In the genomic region with DNA sequence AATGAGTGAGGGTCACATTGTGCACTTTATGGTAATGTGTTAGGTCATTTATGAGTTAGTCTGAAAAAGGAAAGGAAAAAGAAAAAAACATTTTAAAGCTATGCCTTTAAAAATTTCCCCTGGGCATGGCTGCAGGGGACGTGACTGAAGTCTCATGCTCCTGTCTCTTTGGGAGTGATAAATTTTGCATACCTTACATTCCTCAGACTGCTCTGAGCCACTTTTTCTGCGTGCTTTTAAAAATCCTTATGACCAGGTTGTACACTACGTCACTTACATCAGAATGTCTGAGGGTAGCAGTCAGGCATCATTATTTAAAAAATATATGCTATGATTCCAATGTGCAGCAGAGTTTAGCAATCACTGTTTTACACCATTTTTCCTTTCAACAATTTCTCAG, we compare ENCODE assay signal across 16 cellular contexts.
DNase-seq lines count a peak whose midpoint lies in the region; ATAC-seq, FAIRE-seq and TF ChIP-seq lines count a peak whose summit lies in the region.
"Had no signal": no experiment of that assay in that cellular context is flagged by ENCODE, and none has a peak within 500 bp of the region (broad histone marks: within the 10 kb centered on the region; RNA-seq: fewer than 3 reads in every experiment).

No MANE protein-coding gene starts in this region.

- no peaks in the 10 kb centered on the region for H3F3A ChIP-seq in SK-N-SH (replicated peaks; ENCODE audit: insufficient read depth)

- DNase-seq in HepG2 (ENCODE audit: low spot score): no peak
- DNase-seq in right lobe of liver: no peak
- no peak for DNase-seq in SK-N-SH
- DNase-seq in fibroblast of villous mesenchyme (ENCODE audit: low read depth): peak; percentile 20
- peak; percentile 43 for DNase-seq in urothelium cell line (ENCODE audit: low spot score)
- no peak for DNase-seq in heart right ventricle
- DNase-seq in activated CD8-positive, alpha-beta memory T cell treated with anti-CD3 and anti-CD28 coated beads, Interleukin-2, amount 50 U/mL, for 4 hours: no peak
- DNase-seq: activated CD8-positive, alpha-beta memory T cell treated with anti-CD3 and anti-CD28 coated beads, Interleukin-2, amount 10 ng/mL, durations not matched to agents 7 days and 5 days; activated naive CD4-positive, alpha-beta T cell treated with anti-CD3 and anti-CD28 coated beads for 36 hours; COR-L47; MV-4-11; NCI-H2171; occipital lobe had no signal

- TF ChIP-seq POLR2A in HepG2 (IDR thresholded peaks at IDR 0.05; ENCODE audit: insufficient read depth in 1 of 2, low read depth in 2 of 2, low read length in 2 of 2): no peak
- no peak for TF ChIP-seq POLR2A in right lobe of liver (IDR thresholded peaks at IDR 0.05)

- no TSS peak for BruUV-seq in HepG2 (replicated peaks; lab: Mats Ljungman, UMichigan)

- H3K4me1 ChIP-seq in HepG2 (ENCODE audit: insufficient read depth, low read length) (no peaks in the 10 kb centered on the region), right lobe of liver (no peaks in the 10 kb centered on the region), SK-N-SH (ENCODE audit: control insufficient read depth in 1 of 2, insufficient read depth in 2 of 2, low read depth in 1 of 2, low read length in 1 of 2) (peaks cover 0 to 3% of the 10 kb centered on the region in 2 experiments; a peak in 1 of 4 replicates), heart right ventricle (no peaks in the 10 kb centered on the region)

- H3K27me3 ChIP-seq in HepG2 (ENCODE audit: control insufficient read depth in 1 of 2, insufficient read depth in 2 of 2, low read length in 2 of 2) (no peaks in the 10 kb centered on the region), right lobe of liver (no peaks in the 10 kb centered on the region), SK-N-SH (ENCODE audit: insufficient read depth) (no peaks in the 10 kb centered on the region), heart right ventricle (no peaks in the 10 kb centered on the region)

- intact Hi-C loops in HepG2 (cut with micrococcal nuclease; ENCODE audit: unreplicated experiment) (no loop called here), right lobe of liver (cut with DNase I) (no loop called here), heart right ventricle (cut with DNase I) (no loop called here)

- no peak overlapping the region for H3K4me3 ChIP-seq in HepG2 (replicated peaks in 1 of 3; ENCODE audit: insufficient read depth in 1 of 3, low read depth in 2 of 3, low read length in 3 of 3)
- H3K4me3 ChIP-seq in right lobe of liver: no peak overlapping the region
- no peak overlapping the region for H3K4me3 ChIP-seq in SK-N-SH (ENCODE audit: low read depth in 2 of 2, low read length in 1 of 2)
- no peak overlapping the region for H3K4me3 ChIP-seq in fibroblast of villous mesenchyme (ENCODE audit: low read depth, low read length)
- no peak overlapping the region for H3K4me3 ChIP-seq in heart right ventricle

- FAIRE-seq in HepG2 (lab: Jason Lieb, UNC) (no peak), urothelium cell line (lab: Jason Lieb, UNC) (no peak)
- FAIRE-seq: A204.1 had no signal

- no peak for TF ChIP-seq EP300 in HepG2 (IDR thresholded peaks at IDR 0.05; ENCODE audit: low read depth in 2 of 2, low read length in 2 of 2)
- no peak for TF ChIP-seq EP300 in HepG2 (CRISPR knock-in tag; IDR thresholded peaks at IDR 0.05; ENCODE audit: borderline replicate concordance)
- no peak for TF ChIP-seq EP300 in SK-N-SH (IDR thresholded peaks at IDR 0.05; ENCODE audit: borderline replicate concordance in 1 of 2, low read depth in 1 of 2, low read length in 1 of 2)

- H4K20me1 ChIP-seq in HepG2 (ENCODE audit: insufficient read depth, low read length) (no peaks in the 10 kb centered on the region), SK-N-SH (ENCODE audit: insufficient read depth) (no peaks in the 10 kb centered on the region)

- H2AFZ ChIP-seq in HepG2 (ENCODE audit: low read length) (no peak overlapping the region), SK-N-SH (ENCODE audit: low read depth) (0 out of 2 replicates have a peak overlapping the region, but pooled peaks have one; percentile 18)

- 2% methylated on average over 3 of the region's 3 CpGs for WGBS in HepG2 (ENCODE audit: low lambda C conversion rate)
- 38% methylated on average over 3 of the region's 3 CpGs for WGBS in right lobe of liver (ENCODE audit: insufficient coverage, low coverage, low lambda C conversion rate, missing lambda C conversion rate)
- 33% methylated on average over 3 of the region's 3 CpGs for WGBS in SK-N-SH (ENCODE audit: low lambda C conversion rate)
- 43 to 45% methylated on average over 3 of the region's 3 CpGs for WGBS in heart right ventricle, 2 donors

- in situ Hi-C loops in HepG2 (cut with HindIII; ENCODE audit: extremely low pct_ligation_motif_present, low pct_unique_long_range_greater_than_20kb): no loop called here

- no peaks in the 10 kb centered on the region for H3K9me2 ChIP-seq in SK-N-SH

- no peak overlapping the region for H3K27ac ChIP-seq in HepG2 (ENCODE audit: extremely low read length, insufficient read depth, low read length)
- H3K27ac ChIP-seq in right lobe of liver: no peak overlapping the region
- peak overlapping the region in 1 of 2 experiments; percentile 37; a peak in 2 of 4 replicates for H3K27ac ChIP-seq in SK-N-SH (ENCODE audit: low read depth in 2 of 2, low read length in 1 of 2)
- H3K27ac ChIP-seq in heart right ventricle: no peak overlapping the region

- POLR2A ChIA-PET in HepG2 (lab: Yijun Ruan, JAX) (no interaction called here), SK-N-SH (lab: Yijun Ruan, JAX) (no interaction called here)

- H3K4me2 ChIP-seq in HepG2 (ENCODE audit: low read depth, low read length) (no peak overlapping the region), SK-N-SH (no peak overlapping the region)

- H3K36me3 ChIP-seq in HepG2 (replicated peaks in 1 of 2; ENCODE audit: control insufficient read depth in 1 of 2, insufficient read depth in 2 of 2, low read length in 2 of 2) (no peaks in the 10 kb centered on the region), right lobe of liver (no peaks in the 10 kb centered on the region), SK-N-SH (replicated peaks in 1 of 2; ENCODE audit: control insufficient read depth in 1 of 2, insufficient read depth in 2 of 2, low read length in 1 of 2) (no peaks in the 10 kb centered on the region), heart right ventricle (no peaks in the 10 kb centered on the region)

- ATAC-seq in HepG2 (no peak), right lobe of liver (no peak), heart right ventricle (no peak), HG02981 (IDR thresholded peaks at IDR 0.05; ENCODE audit: unreplicated experiment) (no peak)
- ATAC-seq: activated CD8-positive, alpha-beta memory T cell treated with anti-CD3 and anti-CD28 coated beads, Interleukin-2, amount 10 ng/mL, durations not matched to agents 7 days and 5 days; WTC11 had no signal

- H3K9ac ChIP-seq in HepG2 (ENCODE audit: insufficient read depth, low read depth, low read length): no peak overlapping the region
- peak overlapping the region; percentile 21; the same call in 1 of the 2 replicates for H3K9ac ChIP-seq in SK-N-SH

- H3K79me2 ChIP-seq in HepG2 (ENCODE audit: insufficient read depth, low read length): no peaks in the 10 kb centered on the region
- H3K79me2 ChIP-seq in SK-N-SH (ENCODE audit: insufficient read depth): no peaks in the 10 kb centered on the region

- no peak for TF ChIP-seq RAD21 in HepG2 (CRISPR knock-in tag; IDR thresholded peaks at IDR 0.05)
- TF ChIP-seq RAD21 in SK-N-SH (IDR thresholded peaks at IDR 0.05; ENCODE audit: low read length): no peak

- CTCF ChIA-PET in HepG2 (lab: Yijun Ruan, JAX; ENCODE audit: low intra/inter-chr PET ratio, low total read pairs) (no interaction called here), SK-N-SH (lab: Yijun Ruan, JAX) (no interaction called here)

- TF ChIP-seq CTCF in HepG2 (CRISPR knock-in tag; IDR thresholded peaks at IDR 0.05) (no peak), right lobe of liver (IDR thresholded peaks at IDR 0.05) (no peak), SK-N-SH (IDR thresholded peaks at IDR 0.05) (no peak), fibroblast of villous mesenchyme (IDR thresholded peaks at IDR 0.05; ENCODE audit: insufficient read depth, low read depth, low read length) (no peak), heart right ventricle (IDR thresholded peaks at IDR 0.05) (no peak)

- H3K9me3 ChIP-seq in HepG2 (ENCODE audit: low read length) (no peaks in the 10 kb centered on the region), right lobe of liver (no peaks in the 10 kb centered on the region), SK-N-SH (no peaks in the 10 kb centered on the region), heart right ventricle (no peaks in the 10 kb centered on the region)

TF ChIP-seq in HepG2, 621 proteins besides CTCF, POLR2A, EP300 and RAD21:
- no peak for TF ChIP-seq SOX13 (IDR thresholded peaks at IDR 0.05)
- no peak for TF ChIP-seq SOX13 (CRISPR knock-in tag; conservative IDR thresholded peaks at IDR 0.05 in 1 of 2, IDR thresholded peaks at IDR 0.05 in 1 of 2)
- TF ChIP-seq CREB1 (IDR thresholded peaks at IDR 0.05): peak; percentile 54
- TF ChIP-seq CREB1 (CRISPR knock-in tag; IDR thresholded peaks at IDR 0.05): no peak

TF ChIP-seq in SK-N-SH, 30 proteins besides CTCF, POLR2A, EP300 and RAD21:
- TF ChIP-seq RFX5 (IDR thresholded peaks at IDR 0.05; ENCODE audit: low read length): no peak
- 0 out of 2 replicates have a peak, but pooled peaks have one; percentile 7 for TF ChIP-seq PBX3 (IDR thresholded peaks at IDR 0.05)

Comparison
In these comparisons a context has a peak if more than half of its experiments do, and no peak if none do; other contexts are left out.
1. DNase-seq: peak in fibroblast of villous mesenchyme (single experiment) and urothelium cell line (single experiment); none in HepG2 (single experiment), right lobe of liver (0 of 3), SK-N-SH (single experiment), heart right ventricle (0 of 2) and activated CD8-positive, alpha-beta memory T cell treated with anti-CD3 and anti-CD28 coated beads, Interleukin-2, amount 50 U/mL, for 4 hours (single experiment).
2. Of the 25 proteins assayed by ChIP-seq in both HepG2 and SK-N-SH: peak only in HepG2: none; only in SK-N-SH: PBX3; in both: none; in neither: 24.